In genomic region chr9:95100071-95100627, GRCh38 we compare ENCODE assay signal across 13 cellular contexts.
DNase-seq lines count a peak whose midpoint lies in the region; ATAC-seq and TF ChIP-seq lines count a peak whose summit lies in the region.
"Had no signal": no experiment of that assay in that cellular context is flagged by ENCODE, and none has a peak within 500 bp of the region (broad histone marks: within the 10 kb centered on the region; RNA-seq: fewer than 3 reads in every experiment).

No MANE protein-coding gene starts in this region.

- CTCF ChIA-PET in PC-3 (lab: Charles Lee) = interaction anchor here (0.6 kb wide), 1 partner anchor 16 kb away, joined by 4 read pairs; no protein-coding TSS in a partner anchor

- H3K36me3 ChIP-seq in PC-3 (ENCODE audit: low read depth, low read length) = no peaks in the 10 kb centered on the region
- H3K36me3 ChIP-seq in esophagus squamous epithelium = peaks cover 0 to 39% (median 0%) of the 10 kb centered on the region in 3 donors
- H3K36me3 ChIP-seq in prostate gland = no peaks in the 10 kb centered on the region
- H3K36me3 ChIP-seq: ovary had no signal

- POLR2A ChIA-PET in PC-3 (lab: Charles Lee; ENCODE audit: unreplicated experiment) = no interaction called here

- H3K9ac ChIP-seq in PC-3 (ENCODE audit: low read length) = peak overlapping the region; percentile 38

- H3K4me3 ChIP-seq in PC-3 (ENCODE audit: low read length) (no peak overlapping the region), esophagus squamous epithelium (no peak overlapping the region), prostate gland (no peak overlapping the region)
- H3K4me3 ChIP-seq: ovary had no signal

- no peaks in the 10 kb centered on the region for H3F3A ChIP-seq in PC-3 (ENCODE audit: low read length, unreplicated experiment)

- H3K4me1 ChIP-seq in PC-3 (ENCODE audit: insufficient read depth, low read length) (peaks cover 35% of the 10 kb centered on the region), esophagus squamous epithelium (peaks cover 50 to 100% (median 79%) of the 10 kb centered on the region in 3 donors), prostate gland (replicated peaks) (peaks cover 7% of the 10 kb centered on the region)

- H3K9me2 ChIP-seq in PC-3 (replicated peaks; ENCODE audit: low read length) = no peaks in the 10 kb centered on the region

- no peaks in the 10 kb centered on the region for H3K79me2 ChIP-seq in PC-3 (ENCODE audit: low read length)

- intact Hi-C loops in PC-3 (cut with micrococcal nuclease) = no loop called here
- intact Hi-C loops in esophagus squamous epithelium (cut with DNase I) = no loop called here
- intact Hi-C loops in prostate gland (cut with DNase I) = no loop called here

- ATAC-seq in PC-3 = peak; percentile 76
- ATAC-seq in HG03097 (IDR thresholded peaks at IDR 0.05; ENCODE audit: low FRiP score, unreplicated experiment) = no peak
- ATAC-seq in HG02870 (IDR thresholded peaks at IDR 0.05; ENCODE audit: unreplicated experiment) = no peak
- no peak for ATAC-seq in GM21526 (IDR thresholded peaks at IDR 0.05; ENCODE audit: low FRiP score, unreplicated experiment)
- ATAC-seq: HepG2 had no signal

- no peak for TF ChIP-seq POLR2A in esophagus squamous epithelium (IDR thresholded peaks at IDR 0.05)
- TF ChIP-seq POLR2A in prostate gland (IDR thresholded peaks at IDR 0.05) = no peak

- H4K20me1 ChIP-seq in PC-3 (ENCODE audit: low read length) = no peaks in the 10 kb centered on the region

- DNase-seq in A172 (ENCODE audit: low spot score) (peak; percentile 46), PC-3 (peak; percentile 80), esophagus squamous epithelium (lab: John Stamatoyannopoulos, UW) (no peak), prostate gland (ENCODE audit: low spot score) (no peak), KG1 (lab: John Stamatoyannopoulos, UW) (no peak)
- DNase-seq: activated effector memory CD4-positive, alpha-beta T cell treated with Interleukin-2 at 50 U/mL for 16 hours; immature natural killer cell; NCI-H1092 treated with DMSO at 0.1 percent for 48 hours; ovary had no signal

- H3K27ac ChIP-seq in PC-3 (ENCODE audit: low read length) = peak overlapping the region; percentile 94
- peak overlapping the region; percentile 83 to 97 (median 90) for H3K27ac ChIP-seq in esophagus squamous epithelium
- peak overlapping the region; percentile 73 to 77 for H3K27ac ChIP-seq in prostate gland
- H3K27ac ChIP-seq: ovary had no signal

- no TSS peak for BruUV-seq in PC-3 (replicated peaks; lab: Mats Ljungman, UMichigan)

- H2AFZ ChIP-seq in PC-3 (ENCODE audit: low read length) = no peak overlapping the region

- H3K27me3 ChIP-seq in PC-3 (ENCODE audit: low read length) (no peaks in the 10 kb centered on the region), esophagus squamous epithelium (no peaks in the 10 kb centered on the region), prostate gland (replicated peaks; ENCODE audit: insufficient read depth) (no peaks in the 10 kb centered on the region)
- H3K27me3 ChIP-seq: ovary had no signal

- no peak for TF ChIP-seq CTCF in PC-3 (conservative IDR thresholded peaks at IDR 0.05; ENCODE audit: low read depth, low read length)
- TF ChIP-seq CTCF in esophagus squamous epithelium (IDR thresholded peaks at IDR 0.05) = no peak
- TF ChIP-seq CTCF in prostate gland (IDR thresholded peaks at IDR 0.05) = no peak

- 43 to 58% methylated on average over 4 of the region's 4 CpGs for WGBS in esophagus squamous epithelium, 2 donors
- 72% methylated on average over 4 of the region's 4 CpGs for WGBS in prostate gland

- peak overlapping the region; percentile 36; the same call in 1 of the 2 replicates for H3K4me2 ChIP-seq in PC-3 (ENCODE audit: low read length)

- H3K9me3 ChIP-seq in PC-3 (ENCODE audit: low read length) (no peaks in the 10 kb centered on the region), esophagus squamous epithelium (no peaks in the 10 kb centered on the region), prostate gland (no peaks in the 10 kb centered on the region)
- H3K9me3 ChIP-seq: ovary had no signal

Comparison
In these comparisons a context has a peak if more than half of its experiments do, and no peak if none do; other contexts are left out.
1. DNase-seq: peak in A172 (single experiment) and PC-3 (single experiment); none in esophagus squamous epithelium (single experiment), prostate gland (single experiment) and KG1 (single experiment).
2. Peak in every context shown above with its lines, with median percentiles within 50 percentile points of each other: H3K27ac ChIP-seq.